17 cellular contexts compared by ENCODE assay signal in the genomic region with DNA sequence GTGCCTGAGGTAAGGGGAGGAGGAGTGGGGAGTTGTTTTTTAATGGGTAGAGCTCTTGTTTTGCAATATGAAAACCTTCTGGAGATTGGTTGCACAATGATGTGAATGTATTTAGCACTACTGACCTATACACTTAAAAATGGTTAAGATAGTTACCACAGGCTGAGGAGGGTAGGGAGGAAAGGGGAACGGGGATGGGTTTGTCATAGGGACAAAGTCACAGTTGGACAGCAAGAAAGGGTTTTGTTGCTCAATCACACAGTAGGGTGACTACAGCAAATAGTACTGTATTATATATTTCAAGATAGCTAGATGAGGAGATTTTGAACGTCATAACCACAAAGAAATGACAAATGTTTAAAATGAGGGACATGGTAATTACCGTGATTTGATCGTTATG.
DNase-seq lines count a peak whose midpoint lies in the region; ATAC-seq, FAIRE-seq and TF ChIP-seq lines count a peak whose summit lies in the region.
"Had no signal": no experiment of that assay in that cellular context is flagged by ENCODE, and none has a peak within 500 bp of the region (broad histone marks: within the 10 kb centered on the region; RNA-seq: fewer than 3 reads in every experiment).

No MANE protein-coding gene starts in this region.

- H3K27me3 Mint-ChIP-seq in immature natural killer cell (ENCODE audit: low read depth in 3 of 3) = peaks cover 0 to 1% (median 0%) of the 10 kb centered on the region in 3 donors
- H3K27me3 Mint-ChIP-seq: CD8-positive, alpha-beta memory T cell; IgD-negative memory B cell had no signal

- H3K4me2 ChIP-seq in HepG2 (ENCODE audit: low read depth, low read length) = no peak overlapping the region

- H4K20me1 ChIP-seq in HepG2 (ENCODE audit: insufficient read depth, low read length) = no peaks in the 10 kb centered on the region

- no peaks in the 10 kb centered on the region for H3K4me1 ChIP-seq in HepG2 (ENCODE audit: insufficient read depth, low read length)
- no peaks in the 10 kb centered on the region for H3K4me1 ChIP-seq in esophagus muscularis mucosa
- H3K4me1 ChIP-seq: Caco-2 had no signal

- H3K9me3 Mint-ChIP-seq in immature natural killer cell = peaks cover 0 to 20% (median 1%) of the 10 kb centered on the region in 6 donors

- no peak overlapping the region for H2AFZ ChIP-seq in HepG2 (ENCODE audit: low read length)

- POLR2A ChIA-PET in HepG2 (lab: Yijun Ruan, JAX) = no interaction called here

- H3K79me2 ChIP-seq in HepG2 (ENCODE audit: insufficient read depth, low read length) = no peaks in the 10 kb centered on the region

- no peaks in the 10 kb centered on the region for H3K4me1 Mint-ChIP-seq in immature natural killer cell
- H3K4me1 Mint-ChIP-seq: CD8-positive, alpha-beta memory T cell; IgD-negative memory B cell had no signal

- FAIRE-seq in HepG2 (lab: Jason Lieb, UNC) = no peak
- FAIRE-seq: GM12892, H1 had no signal

- DNase-seq in NCI-H748 (lab: John Stamatoyannopoulos, UW; ENCODE audit: unreplicated experiment) (peak; percentile 90), NCI-H748 treated with DMSO at 0.1 percent for 48 hours (lab: John Stamatoyannopoulos, UW) (no peak), MV-4-11 (lab: John Stamatoyannopoulos, UW) (peak; percentile 96), NOMO-1 (lab: John Stamatoyannopoulos, UW; ENCODE audit: unreplicated experiment in 2 of 2) (peak; percentile 60 to 74), HepG2 (ENCODE audit: low spot score) (no peak), NCI-H187 treated with DMSO at 0.1 percent for 48 hours (lab: John Stamatoyannopoulos, UW) (no peak), immature natural killer cell (no peak), esophagus muscularis mucosa (ENCODE audit: extremely low spot score) (no peak)
- DNase-seq: Caco-2; CD8-positive, alpha-beta memory T cell; DND-41; GDM1 had no signal

- H3K9me3 ChIP-seq in HepG2 (ENCODE audit: low read length) = peaks cover 79% of the 10 kb centered on the region
- H3K9me3 ChIP-seq in esophagus muscularis mucosa = peaks cover 0 to 4% (median 0%) of the 10 kb centered on the region in 4 donors
- H3K9me3 ChIP-seq: Caco-2 had no signal

- intact Hi-C loops in HepG2 (cut with micrococcal nuclease; ENCODE audit: unreplicated experiment) (no loop called here), esophagus muscularis mucosa (cut with DNase I) (no loop called here)

- H3K27ac ChIP-seq in HepG2 (ENCODE audit: extremely low read length, insufficient read depth, low read length) (no peak overlapping the region), esophagus muscularis mucosa (replicated peaks in 1 of 4) (no peak overlapping the region)
- H3K27ac ChIP-seq: 22Rv1 had no signal

- no peak overlapping the region for H3K9ac ChIP-seq in HepG2 (ENCODE audit: insufficient read depth, low read depth, low read length)

- no TSS peak for BruUV-seq in HepG2 (replicated peaks; lab: Mats Ljungman, UMichigan)

- TF ChIP-seq RAD21 in HepG2 (CRISPR knock-in tag; IDR thresholded peaks at IDR 0.05) = no peak

- ATAC-seq in HepG2 = no peak
- ATAC-seq: HCT116 had no signal

- no peak overlapping the region for H3K4me3 Mint-ChIP-seq in immature natural killer cell
- H3K4me3 Mint-ChIP-seq: CD8-positive, alpha-beta memory T cell; IgD-negative memory B cell had no signal

- WGBS in HepG2 (ENCODE audit: low lambda C conversion rate) = 3% methylated on average over 4 of the region's 4 CpGs
- WGBS in esophagus muscularis mucosa = 61% methylated on average over 4 of the region's 4 CpGs

- H3K27ac Mint-ChIP-seq in immature natural killer cell = no peak overlapping the region
- H3K27ac Mint-ChIP-seq: CD8-positive, alpha-beta memory T cell; IgD-negative memory B cell had no signal

- in situ Hi-C loops in HepG2 (cut with HindIII; ENCODE audit: extremely low pct_ligation_motif_present, low pct_unique_long_range_greater_than_20kb) = no loop called here

- H3K36me3 Mint-ChIP-seq in immature natural killer cell = no peaks in the 10 kb centered on the region
- H3K36me3 Mint-ChIP-seq: CD8-positive, alpha-beta memory T cell had no signal

- no peak for TF ChIP-seq EP300 in HepG2 (IDR thresholded peaks at IDR 0.05; ENCODE audit: low read depth in 2 of 2, low read length in 2 of 2)
- no peak for TF ChIP-seq EP300 in HepG2 (CRISPR knock-in tag; IDR thresholded peaks at IDR 0.05; ENCODE audit: borderline replicate concordance)
- no peak for TF ChIP-seq EP300 in esophagus muscularis mucosa (IDR thresholded peaks at IDR 0.05)

- H3K27me3 ChIP-seq in HepG2 (ENCODE audit: control insufficient read depth in 1 of 2, insufficient read depth in 2 of 2, low read length in 2 of 2) = no peaks in the 10 kb centered on the region
- peaks cover 0 to 5% (median 0%) of the 10 kb centered on the region in 4 donors for H3K27me3 ChIP-seq in esophagus muscularis mucosa

- TF ChIP-seq POLR2A in HepG2 (IDR thresholded peaks at IDR 0.05; ENCODE audit: insufficient read depth in 1 of 2, low read depth in 2 of 2, low read length in 2 of 2) (no peak), esophagus muscularis mucosa (IDR thresholded peaks at IDR 0.05; ENCODE audit: low read depth) (no peak)

- H3K4me3 ChIP-seq in HepG2 (replicated peaks in 1 of 3; ENCODE audit: insufficient read depth in 1 of 3, low read depth in 2 of 3, low read length in 3 of 3) = no peak overlapping the region
- no peak overlapping the region for H3K4me3 ChIP-seq in esophagus muscularis mucosa

- H3K36me3 ChIP-seq in HepG2 (replicated peaks in 1 of 2; ENCODE audit: control insufficient read depth in 1 of 2, insufficient read depth in 2 of 2, low read length in 2 of 2) (no peaks in the 10 kb centered on the region), esophagus muscularis mucosa (no peaks in the 10 kb centered on the region)

- CTCF ChIA-PET in HepG2 (lab: Yijun Ruan, JAX; ENCODE audit: low intra/inter-chr PET ratio, low total read pairs) = no interaction called here

- TF ChIP-seq CTCF in HepG2 (CRISPR knock-in tag; IDR thresholded peaks at IDR 0.05) (no peak), esophagus muscularis mucosa (IDR thresholded peaks at IDR 0.05) (no peak)

TF ChIP-seq in HepG2, 621 proteins besides CTCF, POLR2A, EP300 and RAD21:
- TF ChIP-seq FIP1L1 (IDR thresholded peaks at IDR 0.05; ENCODE audit: borderline replicate concordance, insufficient read depth, low read depth, low read length) (no peak), SPEN (CRISPR knock-in tag; IDR thresholded peaks at IDR 0.05; ENCODE audit: low read depth) (no peak), ZNF205 (CRISPR knock-in tag; IDR thresholded peaks at IDR 0.05) (no peak), TGIF2 (CRISPR knock-in tag; IDR thresholded peaks at IDR 0.05) (no peak), SMYD3 (CRISPR knock-in tag; IDR thresholded peaks at IDR 0.05) (no peak), FOXM1 (CRISPR knock-in tag; IDR thresholded peaks at IDR 0.05) (no peak), XRCC5 (optimal IDR thresholded peaks at IDR 0.05; ENCODE audit: low read length) (no peak), CENPX (CRISPR knock-in tag; IDR thresholded peaks at IDR 0.05) (no peak), TCF7L2 (IDR thresholded peaks at IDR 0.05; ENCODE audit: low read depth, low read length) (no peak), PRPF4 (IDR thresholded peaks at IDR 0.05; ENCODE audit: low read depth, low read length, poor library complexity, severe bottlenecking) (no peak), ZNF496 (CRISPR knock-in tag; IDR thresholded peaks at IDR 0.05; ENCODE audit: insufficient replicate concordance) (no peak), ZNF256 (CRISPR knock-in tag; conservative IDR thresholded peaks at IDR 0.05) (no peak), ATF7-NPFF (CRISPR knock-in tag; IDR thresholded peaks at IDR 0.05; ENCODE audit: low read depth) (no peak), JUN (CRISPR knock-in tag; IDR thresholded peaks at IDR 0.05) (no peak)
- TF ChIP-seq, protein P1, sequence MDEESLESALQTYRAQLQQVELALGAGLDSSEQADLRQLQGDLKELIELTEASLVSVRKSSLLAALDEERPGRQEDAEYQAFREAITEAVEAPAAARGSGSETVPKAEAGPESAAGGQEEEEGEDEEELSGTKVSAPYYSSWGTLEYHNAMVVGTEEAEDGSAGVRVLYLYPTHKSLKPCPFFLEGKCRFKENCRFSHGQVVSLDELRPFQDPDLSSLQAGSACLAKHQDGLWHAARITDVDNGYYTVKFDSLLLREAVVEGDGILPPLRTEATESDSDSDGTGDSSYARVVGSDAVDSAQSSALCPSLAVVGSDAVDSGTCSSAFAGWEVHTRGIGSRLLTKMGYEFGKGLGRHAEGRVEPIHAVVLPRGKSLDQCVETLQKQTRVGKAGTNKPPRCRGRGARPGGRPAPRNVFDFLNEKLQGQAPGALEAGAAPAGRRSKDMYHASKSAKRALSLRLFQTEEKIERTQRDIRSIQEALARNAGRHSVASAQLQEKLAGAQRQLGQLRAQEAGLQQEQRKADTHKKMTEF (CRISPR knock-in tag; IDR thresholded peaks at IDR 0.05) = no peak

Comparison
In these comparisons a context has a peak if more than half of its experiments do, and no peak if none do; other contexts are left out.
1. DNase-seq: peak in NCI-H748 (single experiment), MV-4-11 (single experiment) and NOMO-1 (2 of 2); none in NCI-H748 treated with DMSO at 0.1 percent for 48 hours (single experiment), HepG2 (single experiment), NCI-H187 treated with DMSO at 0.1 percent for 48 hours (single experiment), immature natural killer cell (0 of 3) and esophagus muscularis mucosa (single experiment).